In the genomic region with DNA sequence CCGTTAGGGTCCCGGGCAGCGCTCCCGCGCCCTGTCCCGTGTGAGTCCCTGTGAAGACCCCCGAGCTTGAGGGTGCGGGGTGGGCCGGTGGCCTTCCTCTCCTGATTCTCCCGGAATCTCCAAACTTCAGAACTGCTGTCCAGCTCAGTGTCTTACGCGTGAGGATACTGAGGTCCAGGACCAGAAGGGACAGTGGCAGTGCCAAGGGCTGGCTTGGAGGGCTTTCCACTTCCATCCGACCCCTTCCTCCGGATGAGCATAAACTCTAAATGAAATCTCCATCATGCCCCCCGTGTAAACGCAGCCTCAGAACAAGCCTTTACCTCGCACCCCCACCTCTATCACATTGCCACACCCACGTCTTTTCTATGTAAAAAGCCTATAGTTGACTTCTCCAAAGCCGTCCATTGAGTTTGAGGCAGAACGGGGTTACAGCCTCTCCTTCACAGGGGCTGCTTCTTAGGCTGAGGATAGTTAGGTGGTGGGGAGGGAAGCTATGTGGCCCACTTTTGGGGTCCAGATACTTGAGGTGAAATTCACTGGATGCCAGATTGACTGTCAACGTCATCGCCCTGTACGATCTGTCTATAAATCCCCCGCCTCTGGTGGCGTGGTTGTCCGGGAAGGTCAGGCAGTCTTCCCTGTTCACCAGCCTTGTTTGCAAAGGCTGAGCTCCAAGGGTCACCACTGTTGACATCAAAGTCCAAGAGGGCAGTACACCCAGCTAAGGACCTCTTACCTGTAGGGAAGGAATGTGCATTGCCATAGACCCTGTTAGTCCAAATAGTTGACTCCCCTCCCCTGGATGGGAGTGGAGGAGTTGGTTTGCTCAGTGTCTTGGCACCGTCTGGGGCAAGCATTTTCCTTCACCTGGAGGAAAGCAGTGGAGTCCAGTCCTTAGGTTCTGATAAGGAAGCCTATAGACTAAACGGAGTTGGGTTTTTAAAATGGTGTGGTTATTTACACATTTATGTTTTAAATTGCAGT, we compare ENCODE assay signal across 8 cellular contexts. TPM values are rescaled to one million over a fixed set of nuclear protein-coding genes. Genes with fewer than 3 reads are reported as not detected.
DNase-seq lines count a peak whose midpoint lies in the region; ATAC-seq and TF ChIP-seq lines count a peak whose summit lies in the region.

No MANE protein-coding gene starts in this region.

- no peaks in the 10 kb centered on the region for H3K9me3 Mint-ChIP-seq in activated B cell treated with CpG ODN at 0.5 μM for 24 hours

- peak; percentile 18 for ATAC-seq in activated B cell treated with CpG ODN at 0.5 μM for 24 hours (ENCODE audit: low read depth)
- ATAC-seq in mucosa of descending colon: peak; percentile 17
- no peak for ATAC-seq in HG03196 (IDR thresholded peaks at IDR 0.05; ENCODE audit: unreplicated experiment)

- H3K36me3 ChIP-seq in GM06990 (ENCODE audit: control insufficient read depth, insufficient read depth, low read length): peaks cover 1% of the 10 kb centered on the region
- no peaks in the 10 kb centered on the region for H3K36me3 ChIP-seq in mucosa of descending colon (ENCODE audit: low read depth)
- H3K36me3 ChIP-seq in testis (ENCODE audit: low read depth, missing control alignments): no peaks in the 10 kb centered on the region

- no peak for TF ChIP-seq CTCF in GM06990 (IDR thresholded peaks at IDR 0.05; ENCODE audit: insufficient read depth, low read length, poor library complexity, severe bottlenecking)
- no peak; the same call in 1 of the 2 replicates for TF ChIP-seq CTCF in LNCaP clone FGC (IDR thresholded peaks at IDR 0.05; ENCODE audit: control insufficient read depth, extremely low read depth, insufficient read depth)
- TF ChIP-seq CTCF in activated B cell treated with CpG ODN at 0.5 μM for 24 hours (IDR thresholded peaks at IDR 0.05): no peak
- TF ChIP-seq CTCF in mucosa of descending colon (IDR thresholded peaks at IDR 0.05): no peak
- no peak for TF ChIP-seq CTCF in testis (IDR thresholded peaks at IDR 0.05)

- WGBS in testis, 2 donors: 5 to 13% methylated on average over 16 to 21 of the region's 28 CpGs

- intact Hi-C loops in activated B cell treated with CpG ODN at 0.5 μM for 24 hours (cut with micrococcal nuclease): loop anchor here (1.0 to 10.0 kb wide), 3 partner anchors 9 to 474 kb away; no protein-coding TSS in a partner anchor
- intact Hi-C loops in mucosa of descending colon (cut with DNase I, micrococcal nuclease): loop anchor here in 1 of 2 donors (10.0 kb wide), 1 partner anchor 64 kb away; the partner anchor contains the start of gene ARL8B
- intact Hi-C loops in testis (cut with DNase I; ENCODE audit: low total_unique reads): no loop called here

- H3K4me1 Mint-ChIP-seq in activated B cell treated with CpG ODN at 0.5 μM for 24 hours: peaks cover 73% of the 10 kb centered on the region

- peak overlapping the region; percentile 98 for H3K4me3 Mint-ChIP-seq in activated B cell treated with CpG ODN at 0.5 μM for 24 hours

- no peaks in the 10 kb centered on the region for H3K27me3 Mint-ChIP-seq in activated B cell treated with CpG ODN at 0.5 μM for 24 hours

- H3K4me3 ChIP-seq in GM06990 (replicated peaks; ENCODE audit: low read depth, low read length) (peak overlapping the region; percentile 85), LNCaP clone FGC (ENCODE audit: low read depth, low read length) (peak overlapping the region; percentile 85), mucosa of descending colon (peak overlapping the region; percentile 99), testis (peak overlapping the region; percentile 95 to 99)

- H3K4me1 ChIP-seq in mucosa of descending colon (ENCODE audit: low read depth) (peaks cover 32% of the 10 kb centered on the region), testis (peaks cover 10% of the 10 kb centered on the region)

- H3K27ac Mint-ChIP-seq in activated B cell treated with CpG ODN at 0.5 μM for 24 hours: peak overlapping the region; percentile 99

- H3K27me3 ChIP-seq in GM06990 (replicated peaks; ENCODE audit: control insufficient read depth, insufficient read depth, low read length) (no peaks in the 10 kb centered on the region), testis (no peaks in the 10 kb centered on the region)

- TF ChIP-seq POLR2A in testis (IDR thresholded peaks at IDR 0.05): no peak

- no peaks in the 10 kb centered on the region for H3K9me3 ChIP-seq in mucosa of descending colon
- no peaks in the 10 kb centered on the region for H3K9me3 ChIP-seq in testis

- peak overlapping the region; percentile 85 to 96 for H3K27ac ChIP-seq in testis

- CTCF ChIA-PET in activated B cell treated with CpG ODN at 0.5 μM for 24 hours (lab: Charles Lee): interaction anchor here (1.3 to 2.1 kb wide), 4 partner anchors 10 to 65 kb away, joined by 3 to 8 read pairs (median 3); no protein-coding TSS in a partner anchor

- H3K36me3 Mint-ChIP-seq in activated B cell treated with CpG ODN at 0.5 μM for 24 hours (ENCODE audit: low read depth): peaks cover 41% of the 10 kb centered on the region

- POLR2A ChIA-PET in activated B cell treated with CpG ODN at 0.5 μM for 24 hours (lab: Charles Lee): interaction anchor here (0.8 to 6.6 kb wide), 10 partner anchors 8 to 695 kb away, joined by 3 to 129 read pairs (median 18); partner anchors contain the start of genes ARL8B, BHLHE40 and ITPR1

- DNase-seq in GM06990 (ENCODE audit: extremely low read depth, insufficient read length) (peak; percentile 61), LNCaP clone FGC (ENCODE audit: low read depth) (peak; percentile 63), activated B cell treated with CpG ODN at 0.5 μM for 24 hours (no peak), dermis blood vessel endothelial cell (peak; percentile 51), mucosa of descending colon (peak in 2 of 3 donors; percentile 60 to 64), testis (peak; percentile 33), ureter (ENCODE audit: low spot score) (no peak)

RNA-seq across cellular contexts. Expression of gene EDEM1, which starts 1.2 kb away (rescaled TPM):
- total RNA-seq in activated B cell treated with CpG ODN at 0.5 μM for 24 hours (171 and 185 TPM in 2 replicates), dermis blood vessel endothelial cell (18.0 and 22.9 TPM in 2 replicates), mucosa of descending colon (10 to 100 TPM; 30.3 to 52.6 (median 45.4) TPM), testis (10 to 100 TPM; 30.3 to 33.5 TPM), ureter (57.3 TPM)
- polyA plus RNA-seq in testis (ENCODE audit: insufficient read depth, low read depth, low replicate concordance): 28.6 TPM

Comparison
In these comparisons a context has a peak if more than half of its experiments do, and no peak if none do; other contexts are left out.
1. DNase-seq: peak in GM06990 (single experiment), LNCaP clone FGC (single experiment), dermis blood vessel endothelial cell (single experiment), mucosa of descending colon (2 of 3) and testis (single experiment); none in activated B cell treated with CpG ODN at 0.5 μM for 24 hours (single experiment) and ureter (single experiment).
2. Peak in every context shown above with its lines, with median percentiles within 50 percentile points of each other: H3K4me3 ChIP-seq.